Comparison of ENCODE assay signal across 26 cellular contexts in the genomic region with DNA sequence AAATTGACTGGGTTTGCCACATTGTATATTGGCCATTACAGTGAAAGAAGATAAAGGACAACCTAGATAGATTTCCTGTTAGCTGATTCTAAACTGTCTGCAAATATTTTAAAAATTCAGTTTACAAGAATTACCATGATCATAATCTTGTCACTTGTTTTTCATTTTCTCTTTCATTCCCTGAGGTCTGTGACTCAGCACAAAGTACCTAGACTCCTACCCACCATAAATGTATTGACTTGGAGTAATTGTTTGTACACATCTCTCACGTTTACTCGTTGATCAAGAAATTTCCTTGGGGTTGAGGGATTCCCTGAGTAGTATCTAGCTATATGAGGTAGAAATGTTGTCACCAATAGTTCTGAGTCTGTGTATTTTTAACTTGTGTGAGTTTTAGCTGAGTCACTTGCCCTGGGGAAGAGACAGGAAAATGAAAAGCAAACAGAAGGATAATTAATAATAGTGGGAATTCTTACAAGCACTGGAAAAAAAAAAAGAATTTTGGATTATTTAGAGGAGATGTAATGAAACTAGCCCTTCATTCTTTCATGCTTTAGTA.
DNase-seq lines count a peak whose midpoint lies in the region; ATAC-seq, FAIRE-seq and TF ChIP-seq lines count a peak whose summit lies in the region.
"Had no signal": no experiment of that assay in that cellular context is flagged by ENCODE, and none has a peak within 500 bp of the region (broad histone marks: within the 10 kb centered on the region; RNA-seq: fewer than 3 reads in every experiment).

No MANE protein-coding gene starts in this region.

- H4K20me1 ChIP-seq in HepG2 (ENCODE audit: insufficient read depth, low read length), result no peaks in the 10 kb centered on the region
- no peaks in the 10 kb centered on the region for H4K20me1 ChIP-seq in SK-N-SH (ENCODE audit: insufficient read depth)
- H4K20me1 ChIP-seq in smooth muscle cell (ENCODE audit: low read depth), result no peaks in the 10 kb centered on the region

- H3K4me1 ChIP-seq in HepG2 (ENCODE audit: insufficient read depth, low read length), result no peaks in the 10 kb centered on the region
- H3K4me1 ChIP-seq in right lobe of liver, result no peaks in the 10 kb centered on the region
- peaks cover 0 to 6% of the 10 kb centered on the region in 2 experiments; a peak in 2 of 4 replicates for H3K4me1 ChIP-seq in SK-N-SH (ENCODE audit: control insufficient read depth in 1 of 2, insufficient read depth in 2 of 2, low read depth in 1 of 2, low read length in 1 of 2)
- peaks cover 3% of the 10 kb centered on the region for H3K4me1 ChIP-seq in smooth muscle cell (ENCODE audit: low read depth)
- H3K4me1 ChIP-seq: gastroesophageal sphincter, stomach, tibial nerve had no signal

- TF ChIP-seq EP300 in HepG2 (IDR thresholded peaks at IDR 0.05; ENCODE audit: low read depth in 2 of 2, low read length in 2 of 2), result no peak
- TF ChIP-seq EP300 in HepG2 (CRISPR knock-in tag; IDR thresholded peaks at IDR 0.05; ENCODE audit: borderline replicate concordance), result no peak
- TF ChIP-seq EP300 in SK-N-SH (IDR thresholded peaks at IDR 0.05; ENCODE audit: borderline replicate concordance in 1 of 2, low read depth in 1 of 2, low read length in 1 of 2), result no peak

- H3K79me2 ChIP-seq in HepG2 (ENCODE audit: insufficient read depth, low read length) (no peaks in the 10 kb centered on the region), SK-N-SH (ENCODE audit: insufficient read depth) (no peaks in the 10 kb centered on the region), smooth muscle cell (ENCODE audit: low read depth) (no peaks in the 10 kb centered on the region)

- no peaks in the 10 kb centered on the region for H3K36me3 ChIP-seq in HepG2 (replicated peaks in 1 of 2; ENCODE audit: control insufficient read depth in 1 of 2, insufficient read depth in 2 of 2, low read length in 2 of 2)
- no peaks in the 10 kb centered on the region for H3K36me3 ChIP-seq in right lobe of liver
- H3K36me3 ChIP-seq in SK-N-SH (replicated peaks in 1 of 2; ENCODE audit: control insufficient read depth in 1 of 2, insufficient read depth in 2 of 2, low read length in 1 of 2), result no peaks in the 10 kb centered on the region
- H3K36me3 ChIP-seq in smooth muscle cell (ENCODE audit: low read depth), result no peaks in the 10 kb centered on the region
- H3K36me3 ChIP-seq: gastroesophageal sphincter, MG63, stomach, tibial nerve had no signal

- POLR2A ChIA-PET in HepG2 (lab: Yijun Ruan, JAX), result no interaction called here
- POLR2A ChIA-PET in SK-N-SH (lab: Yijun Ruan, JAX), result no interaction called here

- no peaks in the 10 kb centered on the region for H3K27me3 ChIP-seq in HepG2 (ENCODE audit: control insufficient read depth in 1 of 2, insufficient read depth in 2 of 2, low read length in 2 of 2)
- H3K27me3 ChIP-seq in right lobe of liver, result no peaks in the 10 kb centered on the region
- H3K27me3 ChIP-seq in SK-N-SH (ENCODE audit: insufficient read depth), result no peaks in the 10 kb centered on the region
- H3K27me3 ChIP-seq in smooth muscle cell (ENCODE audit: low read depth), result no peaks in the 10 kb centered on the region
- H3K27me3 ChIP-seq: gastroesophageal sphincter, MG63, stomach, tibial nerve had no signal

- TF ChIP-seq POLR2A in HepG2 (IDR thresholded peaks at IDR 0.05; ENCODE audit: insufficient read depth in 1 of 2, low read depth in 2 of 2, low read length in 2 of 2) (no peak), right lobe of liver (IDR thresholded peaks at IDR 0.05) (no peak)

- H3K9me2 ChIP-seq in SK-N-SH, result no peaks in the 10 kb centered on the region

- in situ Hi-C loops in HepG2 (cut with HindIII; ENCODE audit: extremely low pct_ligation_motif_present, low pct_unique_long_range_greater_than_20kb), result no loop called here

- no peak overlapping the region for H2AFZ ChIP-seq in HepG2 (ENCODE audit: low read length)
- H2AFZ ChIP-seq in SK-N-SH (ENCODE audit: low read depth), result peak overlapping the region; percentile 37; the same call in 1 of the 2 replicates
- no peak overlapping the region for H2AFZ ChIP-seq in smooth muscle cell (ENCODE audit: low read depth)

- CTCF ChIA-PET in HepG2 (lab: Yijun Ruan, JAX; ENCODE audit: low intra/inter-chr PET ratio, low total read pairs) (no interaction called here), SK-N-SH (lab: Yijun Ruan, JAX) (interaction anchor here (1.0 to 1.4 kb wide), 2 partner anchors 15 to 186 kb away, joined by 3 to 6 read pairs; no protein-coding TSS in a partner anchor)

- H3K4me2 ChIP-seq in HepG2 (ENCODE audit: low read depth, low read length) (no peak overlapping the region), SK-N-SH (0 out of 2 replicates have a peak overlapping the region, but pooled peaks have one; percentile 25), smooth muscle cell (no peak overlapping the region)

- H3K27ac ChIP-seq in HepG2 (ENCODE audit: extremely low read length, insufficient read depth, low read length) (no peak overlapping the region), right lobe of liver (no peak overlapping the region), SK-N-SH (ENCODE audit: low read depth in 2 of 2, low read length in 1 of 2) (peak overlapping the region in 1 of 2 experiments; percentile 19; a peak in 2 of 4 replicates), smooth muscle cell (ENCODE audit: low read depth) (no peak overlapping the region)
- H3K27ac ChIP-seq: gastroesophageal sphincter, stomach, tibial nerve had no signal

- no peak for ATAC-seq in HepG2
- ATAC-seq in right lobe of liver, result no peak
- ATAC-seq in GM18858 (IDR thresholded peaks at IDR 0.05; ENCODE audit: unreplicated experiment), result no peak
- ATAC-seq: activated CD4-positive, alpha-beta T cell treated with anti-CD3 and anti-CD28 coated beads for 36 hours; activated T-cell treated with anti-CD3 and anti-CD28 coated beads, Interleukin-2, amount 50 U/mL, for 4 hours; gastroesophageal sphincter; naive thymus-derived CD4-positive, alpha-beta T cell had no signal

- DNase-seq in HepG2 (ENCODE audit: low spot score), result no peak
- DNase-seq in right lobe of liver, result no peak
- no peak for DNase-seq in SK-N-SH
- DNase-seq in fibroblast of villous mesenchyme (ENCODE audit: low read depth), result peak; percentile 11
- no peak for DNase-seq in globus pallidus (ENCODE audit: low spot score)
- no peak for DNase-seq in NCI-H2029 (lab: John Stamatoyannopoulos, UW)
- DNase-seq in smooth muscle cell (lab: John Stamatoyannopoulos, UW; ENCODE audit: unreplicated experiment), result no peak
- DNase-seq: 8988T; activated CD4-positive, alpha-beta T cell treated with anti-CD3 and anti-CD28 coated beads for 36 hours; activated naive CD4-positive, alpha-beta T cell treated with anti-CD3 and anti-CD28 coated beads for 36 hours; activated T-cell treated with anti-CD3 and anti-CD28 coated beads, Interleukin-2, amount 50 U/mL, for 4 hours; anterior cingulate cortex; effector CD4-positive, alpha-beta T cell; GOT3; islet precursor cell; MG63; naive thymus-derived CD4-positive, alpha-beta T cell; NCI-H1417 treated with DMSO at 0.1 percent for 48 hours; NCI-H2171; NCI-H526 treated with DMSO at 0.1 percent for 48 hours; occipital lobe; SHP77 treated with DMSO at 0.1 percent for 48 hours; stomach had no signal

- no peaks in the 10 kb centered on the region for H3F3A ChIP-seq in SK-N-SH (replicated peaks; ENCODE audit: insufficient read depth)
- H3F3A ChIP-seq in smooth muscle cell (ENCODE audit: low read depth), result no peaks in the 10 kb centered on the region

- no peak for TF ChIP-seq CTCF in HepG2 (CRISPR knock-in tag; IDR thresholded peaks at IDR 0.05)
- TF ChIP-seq CTCF in right lobe of liver (IDR thresholded peaks at IDR 0.05), result no peak
- TF ChIP-seq CTCF in SK-N-SH (IDR thresholded peaks at IDR 0.05), result no peak
- no peak for TF ChIP-seq CTCF in fibroblast of villous mesenchyme (IDR thresholded peaks at IDR 0.05; ENCODE audit: insufficient read depth, low read depth, low read length)
- no peak for TF ChIP-seq CTCF in smooth muscle cell (IDR thresholded peaks at IDR 0.05; ENCODE audit: borderline replicate concordance, insufficient read depth, poor library complexity, severe bottlenecking)

- H3K9ac ChIP-seq in HepG2 (ENCODE audit: insufficient read depth, low read depth, low read length) (no peak overlapping the region), SK-N-SH (no peak overlapping the region), smooth muscle cell (ENCODE audit: low read depth) (no peak overlapping the region)

- FAIRE-seq in HepG2 (lab: Jason Lieb, UNC), result no peak

- no TSS peak for BruUV-seq in HepG2 (replicated peaks; lab: Mats Ljungman, UMichigan)

- no peaks in the 10 kb centered on the region for H3K9me3 ChIP-seq in HepG2 (ENCODE audit: low read length)
- no peaks in the 10 kb centered on the region for H3K9me3 ChIP-seq in right lobe of liver
- H3K9me3 ChIP-seq in SK-N-SH, result no peaks in the 10 kb centered on the region
- no peaks in the 10 kb centered on the region for H3K9me3 ChIP-seq in smooth muscle cell (replicated peaks; ENCODE audit: low read depth)
- H3K9me3 ChIP-seq: gastroesophageal sphincter, MG63, stomach, tibial nerve had no signal

- intact Hi-C loops in HepG2 (cut with micrococcal nuclease; ENCODE audit: unreplicated experiment) (no loop called here), right lobe of liver (cut with DNase I) (no loop called here)

- H3K4me3 ChIP-seq in HepG2 (replicated peaks in 1 of 3; ENCODE audit: insufficient read depth in 1 of 3, low read depth in 2 of 3, low read length in 3 of 3) (no peak overlapping the region), right lobe of liver (no peak overlapping the region), SK-N-SH (ENCODE audit: low read depth in 2 of 2, low read length in 1 of 2) (no peak overlapping the region), fibroblast of villous mesenchyme (ENCODE audit: low read depth, low read length) (no peak overlapping the region), smooth muscle cell (no peak overlapping the region)
- H3K4me3 ChIP-seq: gastroesophageal sphincter, MG63, stomach, tibial nerve had no signal

- WGBS in HepG2 (ENCODE audit: low lambda C conversion rate), result 0% methylated on average over 2 of the region's 2 CpGs
- WGBS in right lobe of liver (ENCODE audit: insufficient coverage, low coverage, low lambda C conversion rate, missing lambda C conversion rate), result 36% methylated on average over 2 of the region's 2 CpGs
- 73% methylated on average over 2 of the region's 2 CpGs for WGBS in SK-N-SH (ENCODE audit: low lambda C conversion rate)
- WGBS in smooth muscle cell (ENCODE audit: low lambda C conversion rate), result 65% methylated on average over 2 of the region's 2 CpGs

- TF ChIP-seq RAD21 in HepG2 (CRISPR knock-in tag; IDR thresholded peaks at IDR 0.05), result no peak
- no peak for TF ChIP-seq RAD21 in SK-N-SH (IDR thresholded peaks at IDR 0.05; ENCODE audit: low read length)

TF ChIP-seq in HepG2, 621 proteins besides CTCF, POLR2A, EP300 and RAD21:
- TF ChIP-seq NFE2L2 (IDR thresholded peaks at IDR 0.05; ENCODE audit: low read length), result peak; percentile 11; the same call in 1 of the 2 replicates
- no peak for TF ChIP-seq ZNF263 (CRISPR knock-in tag; IDR thresholded peaks at IDR 0.05)
